8 cellular contexts compared by ENCODE assay signal in genomic region chr3:98901465-98902174, GRCh38. TPM values are rescaled to one million over a fixed set of nuclear protein-coding genes. Genes with fewer than 3 reads are reported as not detected.
A peak's percentile ranks its signal among the peaks of the same experiment; 100 is the strongest.
DNase-seq lines count a peak whose midpoint lies in the region; ATAC-seq and TF ChIP-seq lines count a peak whose summit lies in the region.

Gene DCBLD2 (minus strand): TSS chr3:98901695. CDS start chr3:98901326, 369 bp downstream.

- H3K27me3 ChIP-seq in smooth muscle cell (ENCODE audit: low read depth), result no peaks in the 10 kb centered on the region

- peak within 1 kb of the TSS; percentile 92 for H3K4me2 ChIP-seq in smooth muscle cell

- H3K27ac ChIP-seq in smooth muscle cell (ENCODE audit: low read depth), result peak within 1 kb of the TSS; percentile 78

- H3K9me3 ChIP-seq in smooth muscle cell (replicated peaks; ENCODE audit: low read depth), result no peaks in the 10 kb centered on the region

- peaks cover 9% of the 10 kb centered on the region for H3K4me1 Mint-ChIP-seq in central memory CD8-positive, alpha-beta T cell
- peaks cover 17 to 18% of the 10 kb centered on the region in 2 donors for H3K4me1 Mint-ChIP-seq in immature natural killer cell

- no peak for TF ChIP-seq CTCF in smooth muscle cell (IDR thresholded peaks at IDR 0.05; ENCODE audit: borderline replicate concordance, insufficient read depth, poor library complexity, severe bottlenecking)

- 2% methylated on average over 63 of the region's 73 CpGs for WGBS in smooth muscle cell (ENCODE audit: low lambda C conversion rate)

- peaks cover 46% of the 10 kb centered on the region for H3K27me3 Mint-ChIP-seq in central memory CD8-positive, alpha-beta T cell
- H3K27me3 Mint-ChIP-seq in immature natural killer cell (ENCODE audit: low read depth in 3 of 3), result peaks cover 2 to 5% (median 4%) of the 10 kb centered on the region in 3 donors

- H3K36me3 ChIP-seq in smooth muscle cell (ENCODE audit: low read depth), result no peaks in the 10 kb centered on the region

- H3K4me3 ChIP-seq in smooth muscle cell, result peak within 1 kb of the TSS; percentile 83

- H3F3A ChIP-seq in smooth muscle cell (ENCODE audit: low read depth), result no peaks in the 10 kb centered on the region

- peaks cover 43% of the 10 kb centered on the region for H4K20me1 ChIP-seq in smooth muscle cell (ENCODE audit: low read depth)

- ATAC-seq in GM18873 (IDR thresholded peaks at IDR 0.05; ENCODE audit: low FRiP score, unreplicated experiment) (peak; percentile 99), HG03135 (IDR thresholded peaks at IDR 0.05; ENCODE audit: unreplicated experiment) (peak; percentile 100)
- peak; percentile 92 for ATAC-seq in central memory CD8-positive, alpha-beta T cell (replicated peaks; ENCODE audit: extremely low read depth, poor library complexity, severe bottlenecking)

- peaks cover 1% of the 10 kb centered on the region for H3K36me3 Mint-ChIP-seq in central memory CD8-positive, alpha-beta T cell (ENCODE audit: insufficient read depth)
- H3K36me3 Mint-ChIP-seq in immature natural killer cell, result no peaks in the 10 kb centered on the region

- DNase-seq in ACHN (peak; percentile 97), NCI-H2196 (lab: John Stamatoyannopoulos, UW; ENCODE audit: unreplicated experiment) (peak; percentile 99), immature natural killer cell (peak; percentile 86 to 90 (median 89)), smooth muscle cell (lab: John Stamatoyannopoulos, UW; ENCODE audit: unreplicated experiment) (peak; percentile 89)
- DNase-seq in activated CD4-positive, CD25-positive, alpha-beta regulatory T cell treated with anti-CD3 and anti-CD28 coated beads, Interleukin-2, amount 50 U/mL, for 16 hours (ENCODE audit: low read depth, low spot score), result peak; percentile 73
- peak; percentile 74 to 76 for DNase-seq in central memory CD8-positive, alpha-beta T cell (ENCODE audit: low spot score in 2 of 2)

- in situ Hi-C loops in ACHN (cut with HindIII; ENCODE audit: low pct_ligation_motif_present, low pct_unique_long_range_greater_than_20kb, low sequenced_read_pairs), result no loop called here

- peak within 1 kb of the TSS; percentile 82 for H2AFZ ChIP-seq in smooth muscle cell (ENCODE audit: low read depth)

- peaks cover 47% of the 10 kb centered on the region for H3K79me2 ChIP-seq in smooth muscle cell (ENCODE audit: low read depth)

- H3K9me3 Mint-ChIP-seq in central memory CD8-positive, alpha-beta T cell, result no peaks in the 10 kb centered on the region
- peaks cover 0 to 2% (median 0%) of the 10 kb centered on the region in 6 donors for H3K9me3 Mint-ChIP-seq in immature natural killer cell

- H3K27ac Mint-ChIP-seq in central memory CD8-positive, alpha-beta T cell (ENCODE audit: low read depth), result peak within 1 kb of the TSS; percentile 56
- H3K27ac Mint-ChIP-seq in immature natural killer cell, result peak within 1 kb of the TSS in 5 of 6 donors; percentile 31 to 84 (median 58)

- H3K4me3 Mint-ChIP-seq in central memory CD8-positive, alpha-beta T cell, result peak within 1 kb of the TSS; percentile 81
- H3K4me3 Mint-ChIP-seq in immature natural killer cell, result peak within 1 kb of the TSS; percentile 86 to 93 (median 89)

- peaks cover 27% of the 10 kb centered on the region for H3K4me1 ChIP-seq in smooth muscle cell (ENCODE audit: low read depth)

- peak within 1 kb of the TSS; percentile 89 for H3K9ac ChIP-seq in smooth muscle cell (ENCODE audit: low read depth)

RNA-seq across cellular contexts. Expression of gene DCBLD2, which starts in this region (rescaled TPM):
- polyA plus RNA-seq in immature natural killer cell, result 1 to 10 TPM in 1 of 3 donors, under 1 TPM in 1, not detected in 1; 0.04 to 1.0 TPM
- total RNA-seq in smooth muscle cell, result 111 and 116 TPM in 2 replicates
- 39.9 and 41.7 TPM in 2 replicates for polyA plus RNA-seq in smooth muscle cell

Comparison
In these comparisons a context has a peak if more than half of its experiments do, and no peak if none do; other contexts are left out.
1. Peak in every context shown above with its lines: DNase-seq, ATAC-seq, H3K4me3 ChIP-seq and H3K27ac ChIP-seq.
2. RNA of gene DCBLD2 (polyA plus RNA-seq): 39.9 to 41.7 TPM in smooth muscle cell; 0.04 to 1.0 TPM in immature natural killer cell; every median in the first group is over 10 times any median in the second.